Comparison of ENCODE assay signal across 18 cellular contexts in genomic region chr16:84610385-84610784, GRCh38. TPM values are rescaled to one million over a fixed set of nuclear protein-coding genes. Genes with fewer than 3 reads are reported as not detected.
DNase-seq lines count a peak whose midpoint lies in the region; ATAC-seq and TF ChIP-seq lines count a peak whose summit lies in the region.
"Had no signal": no experiment of that assay in that cellular context is flagged by ENCODE, and none has a peak within 500 bp of the region (broad histone marks: within the 10 kb centered on the region; RNA-seq: fewer than 3 reads in every experiment).

No MANE protein-coding gene starts in this region.

- POLR2A ChIA-PET in HCT116 (lab: Charles Lee): no interaction called here
- POLR2A ChIA-PET in naive thymus-derived CD8-positive, alpha-beta T cell (lab: Charles Lee): interaction anchor here (1.0 to 9.8 kb wide), 2 partner anchors 10 to 64 kb away, joined by 3 to 141 read pairs; no protein-coding TSS in a partner anchor

- intact Hi-C loops in HCT116 (cut with micrococcal nuclease) (no loop called here), tibial artery (cut with DNase I; ENCODE audit: low total_unique reads) (no loop called here)
- intact Hi-C loops in activated T-helper 1 cell treated with anti-CD3 and anti-CD28 coated beads, Interleukin-12 subunit alpha, Interleukin-12 subunit beta, Interleukin-2, Interleukin-4 antibody, amounts not matched to agents 30 ng/mL and 10 ng/mL and 1 ng/mL, durations not matched to agents 14 hours and 24 hours and 36 hours (cut with micrococcal nuclease): no loop called here

- no peak overlapping the region for H3K4me2 ChIP-seq in HCT116 (ENCODE audit: low read length)

- DNase-seq in NCI-H82 (lab: John Stamatoyannopoulos, UW) (peak; percentile 4), NCI-H82 treated with DMSO at 0.1 percent for 48 hours (lab: John Stamatoyannopoulos, UW; ENCODE audit: unreplicated experiment) (no peak), HCT116 (ENCODE audit: low read depth, low spot score) (no peak), HUDEP-2 (lab: John Stamatoyannopoulos, UW; ENCODE audit: unreplicated experiment in 76 of 76) (no peak), tibial artery (no peak)
- DNase-seq in activated T-helper 1 cell treated with anti-CD3 and anti-CD28 coated beads, Interleukin-12 subunit alpha, Interleukin-12 subunit beta, Interleukin-2, Interleukin-4 antibody, amounts not matched to agents 30 ng/mL and 10 ng/mL and 1 ng/mL, durations not matched to agents 14 hours and 24 hours and 36 hours (ENCODE audit: low spot score): no peak
- DNase-seq in naive thymus-derived CD8-positive, alpha-beta T cell: no peak
- DNase-seq: 8988T; activated T-cell treated with anti-CD3 and anti-CD28 coated beads, Interleukin-2, amount 50 U/mL, for 1 hour; COR-L47; GOT3; NCI-H1105 treated with DMSO at 0.1 percent for 48 hours; NCI-H2227 treated with DMSO at 0.1 percent for 48 hours; OCI-M1; stimulated activated CD4-positive, alpha-beta T cell treated with anti-CD3 and anti-CD28 coated beads, Interleukin-4, amount 100 ng/mL, for 1 hour; uterus had no signal

- BruUV-seq in HCT116 (replicated peaks; lab: Mats Ljungman, UMichigan): no TSS peak

- CTCF ChIA-PET in HCT116 (lab: Charles Lee): no interaction called here

- H3K79me2 ChIP-seq in HCT116 (ENCODE audit: insufficient read depth, low read length): peaks cover 98% of the 10 kb centered on the region

- H3K4me3 Mint-ChIP-seq in activated T-helper 1 cell treated with anti-CD3 and anti-CD28 coated beads, Interleukin-12 subunit alpha, Interleukin-12 subunit beta, Interleukin-2, Interleukin-4 antibody, amounts not matched to agents 30 ng/mL and 10 ng/mL and 1 ng/mL, durations not matched to agents 14 hours and 24 hours and 36 hours: peak overlapping the region; percentile 69
- peak overlapping the region in 7 of 10 donors; percentile 20 to 71 (median 59) for H3K4me3 Mint-ChIP-seq in naive thymus-derived CD8-positive, alpha-beta T cell

- no peaks in the 10 kb centered on the region for H3K9me3 Mint-ChIP-seq in activated T-helper 1 cell treated with anti-CD3 and anti-CD28 coated beads, Interleukin-12 subunit alpha, Interleukin-12 subunit beta, Interleukin-2, Interleukin-4 antibody, amounts not matched to agents 30 ng/mL and 10 ng/mL and 1 ng/mL, durations not matched to agents 14 hours and 24 hours and 36 hours
- no peaks in the 10 kb centered on the region for H3K9me3 Mint-ChIP-seq in naive thymus-derived CD8-positive, alpha-beta T cell
- H3K9me3 Mint-ChIP-seq: neural crest cell had no signal

- H3K27ac ChIP-seq in HCT116 (ENCODE audit: low read depth, low read length): no peak overlapping the region
- H3K27ac ChIP-seq in tibial artery: no peak overlapping the region

- no peaks in the 10 kb centered on the region for H3K27me3 Mint-ChIP-seq in activated T-helper 1 cell treated with anti-CD3 and anti-CD28 coated beads, Interleukin-12 subunit alpha, Interleukin-12 subunit beta, Interleukin-2, Interleukin-4 antibody, amounts not matched to agents 30 ng/mL and 10 ng/mL and 1 ng/mL, durations not matched to agents 14 hours and 24 hours and 36 hours (ENCODE audit: insufficient read depth)
- no peaks in the 10 kb centered on the region for H3K27me3 Mint-ChIP-seq in naive thymus-derived CD8-positive, alpha-beta T cell

- H3K9ac ChIP-seq in HCT116 (ENCODE audit: low read length): no peak overlapping the region

- H3K27me3 ChIP-seq in HCT116 (ENCODE audit: insufficient read depth, low read length): no peaks in the 10 kb centered on the region
- H3K27me3 ChIP-seq in tibial artery: no peaks in the 10 kb centered on the region
- H3K27me3 ChIP-seq: uterus had no signal

- peaks cover 4 to 19% of the 10 kb centered on the region in 2 experiments; a peak in 3 of 4 replicates for H3K4me1 ChIP-seq in HCT116 (ENCODE audit: control insufficient read depth in 1 of 2, insufficient read depth in 2 of 2, low read length in 2 of 2)
- peaks cover 0 to 9% (median 4%) of the 10 kb centered on the region in 4 donors for H3K4me1 ChIP-seq in tibial artery

- H3K4me3 ChIP-seq in HCT116 (replicated peaks in 1 of 2; ENCODE audit: low read depth in 1 of 2, low read length in 2 of 2): no peak overlapping the region
- H3K4me3 ChIP-seq in tibial artery: no peak overlapping the region
- H3K4me3 ChIP-seq: uterus had no signal

- H3K9me3 ChIP-seq in HCT116 (ENCODE audit: control insufficient read depth in 1 of 2, insufficient read depth in 1 of 2, low read depth in 1 of 2, low read length in 2 of 2) (no peaks in the 10 kb centered on the region), tibial artery (peaks cover 0 to 2% (median 0%) of the 10 kb centered on the region in 3 donors)
- H3K9me3 ChIP-seq: uterus had no signal

- TF ChIP-seq CTCF in HCT116 (IDR thresholded peaks at IDR 0.05 in 2 of 3, conservative IDR thresholded peaks at IDR 0.05 in 1 of 3; ENCODE audit: borderline replicate concordance in 1 of 3, insufficient read depth in 1 of 3, low read depth in 2 of 3, low read length in 2 of 3) (no peak), tibial artery (IDR thresholded peaks at IDR 0.05) (no peak)

- H2AFZ ChIP-seq in HCT116 (ENCODE audit: low read depth, low read length, poor library complexity, severe bottlenecking): no peak overlapping the region

- no peaks in the 10 kb centered on the region for H3K9me2 ChIP-seq in HCT116 (ENCODE audit: insufficient read depth)

- peak overlapping the region; percentile 69 for H3K27ac Mint-ChIP-seq in activated T-helper 1 cell treated with anti-CD3 and anti-CD28 coated beads, Interleukin-12 subunit alpha, Interleukin-12 subunit beta, Interleukin-2, Interleukin-4 antibody, amounts not matched to agents 30 ng/mL and 10 ng/mL and 1 ng/mL, durations not matched to agents 14 hours and 24 hours and 36 hours
- H3K27ac Mint-ChIP-seq in naive thymus-derived CD8-positive, alpha-beta T cell: peak overlapping the region; percentile 85 to 99 (median 92)

- no peak for TF ChIP-seq POLR2A in HCT116 (IDR thresholded peaks at IDR 0.05; ENCODE audit: borderline replicate concordance, extremely low read depth, insufficient read depth, insufficient read length)

- TF ChIP-seq RAD21 in HCT116 (IDR thresholded peaks at IDR 0.05; ENCODE audit: low read depth): no peak

- RAD21 ChIA-PET in HCT116 (lab: Charles Lee; ENCODE audit: low non-redundant PET in 1 of 2, low total read pairs in 2 of 2, uncharacterized antibody in 2 of 2, unreplicated experiment in 2 of 2): no interaction called here

- H3K36me3 ChIP-seq in HCT116 (ENCODE audit: control insufficient read depth in 1 of 2, insufficient read depth in 2 of 2, low read length in 2 of 2): peaks cover 0 to 30% of the 10 kb centered on the region in 2 experiments; a peak in 1 of 4 replicates
- H3K36me3 ChIP-seq in tibial artery: no peaks in the 10 kb centered on the region
- H3K36me3 ChIP-seq: uterus had no signal

- ATAC-seq in HCT116 (peak; percentile 36; the same call in 1 of the 2 replicates), GM21526 (IDR thresholded peaks at IDR 0.05; ENCODE audit: low FRiP score, unreplicated experiment) (no peak)
- ATAC-seq in naive thymus-derived CD8-positive, alpha-beta T cell: no peak

- H4K20me1 ChIP-seq in HCT116 (ENCODE audit: insufficient read depth): no peaks in the 10 kb centered on the region; the same call in 1 of the 2 replicates

- peaks cover 80% of the 10 kb centered on the region for H3K36me3 Mint-ChIP-seq in activated T-helper 1 cell treated with anti-CD3 and anti-CD28 coated beads, Interleukin-12 subunit alpha, Interleukin-12 subunit beta, Interleukin-2, Interleukin-4 antibody, amounts not matched to agents 30 ng/mL and 10 ng/mL and 1 ng/mL, durations not matched to agents 14 hours and 24 hours and 36 hours (ENCODE audit: low read depth)
- peaks cover 0 to 40% (median 16%) of the 10 kb centered on the region in 3 donors for H3K36me3 Mint-ChIP-seq in naive thymus-derived CD8-positive, alpha-beta T cell

- H3K4me1 Mint-ChIP-seq in activated T-helper 1 cell treated with anti-CD3 and anti-CD28 coated beads, Interleukin-12 subunit alpha, Interleukin-12 subunit beta, Interleukin-2, Interleukin-4 antibody, amounts not matched to agents 30 ng/mL and 10 ng/mL and 1 ng/mL, durations not matched to agents 14 hours and 24 hours and 36 hours (ENCODE audit: low read depth): peaks cover 94% of the 10 kb centered on the region
- H3K4me1 Mint-ChIP-seq in naive thymus-derived CD8-positive, alpha-beta T cell: peaks cover 61 to 99% (median 96%) of the 10 kb centered on the region in 4 donors

TF ChIP-seq in HCT116, 20 proteins besides CTCF, POLR2A, EP300 and RAD21 (continues in another document):
- TF ChIP-seq ZBTB33 (IDR thresholded peaks at IDR 0.05; ENCODE audit: extremely low read depth, insufficient replicate concordance, low read length): no peak

RNA-seq across cellular contexts. Expression of gene COTL1, which starts 7.5 kb away (rescaled TPM):
- total RNA-seq in HCT116 (2021; ENCODE audit: unreplicated experiment): 276 TPM
- 173 and 223 TPM in 2 replicates for polyA plus RNA-seq in HCT116 (2012)
- total RNA-seq in activated T-helper 1 cell treated with anti-CD3 and anti-CD28 coated beads, Interleukin-12 subunit alpha, Interleukin-12 subunit beta, Interleukin-2, Interleukin-4 antibody, amounts not matched to agents 30 ng/mL and 10 ng/mL and 1 ng/mL, durations not matched to agents 14 hours and 24 hours and 36 hours: 531 and 535 TPM in 2 replicates
- 100 to 1,000 TPM in 1 of 2 experiments, 10 to 100 TPM in 1; 99.1 to 101 TPM for total RNA-seq in naive thymus-derived CD8-positive, alpha-beta T cell
- polyA plus RNA-seq in naive thymus-derived CD8-positive, alpha-beta T cell: 100 to 1,000 TPM; 341 to 512 (median 425) TPM

RNA-seq across cellular contexts. Expression of gene KLHL36, which starts 37.9 kb away (rescaled TPM):
- 79.0 TPM for total RNA-seq in HCT116 (2021; ENCODE audit: unreplicated experiment)
- 43.7 and 54.3 TPM in 2 replicates for polyA plus RNA-seq in HCT116 (2012)
- 39.3 and 42.6 TPM in 2 replicates for total RNA-seq in activated T-helper 1 cell treated with anti-CD3 and anti-CD28 coated beads, Interleukin-12 subunit alpha, Interleukin-12 subunit beta, Interleukin-2, Interleukin-4 antibody, amounts not matched to agents 30 ng/mL and 10 ng/mL and 1 ng/mL, durations not matched to agents 14 hours and 24 hours and 36 hours
- 100 to 1,000 TPM; 151 to 157 TPM for total RNA-seq in naive thymus-derived CD8-positive, alpha-beta T cell
- polyA plus RNA-seq in naive thymus-derived CD8-positive, alpha-beta T cell: 10 to 100 TPM; 27.4 to 50.3 (median 32.0) TPM
